14 cellular contexts compared by ENCODE assay signal in the genomic region with DNA sequence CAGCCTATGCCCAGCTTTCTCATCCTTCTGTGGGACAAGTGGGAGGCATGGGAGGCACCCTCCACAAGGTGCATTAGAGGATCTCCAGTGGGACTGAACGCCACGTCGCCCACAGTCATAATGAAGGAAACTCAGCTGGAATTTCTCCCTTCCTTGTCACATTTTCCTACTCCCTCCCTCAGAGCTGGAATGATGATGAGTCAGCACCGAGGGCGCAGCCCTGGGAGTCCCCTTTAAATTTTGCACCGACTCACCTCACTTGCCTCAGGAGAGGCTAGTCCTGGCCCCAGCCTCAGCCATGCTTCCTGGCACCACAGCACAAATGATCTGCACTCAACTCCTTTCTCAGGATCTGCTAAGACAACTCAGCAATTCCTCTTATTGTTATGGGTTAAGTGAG. TPM values are rescaled to one million over a fixed set of nuclear protein-coding genes. Genes with fewer than 3 reads are reported as not detected.
DNase-seq lines count a peak whose midpoint lies in the region; ATAC-seq and TF ChIP-seq lines count a peak whose summit lies in the region.
"Had no signal": no experiment of that assay in that cellular context is flagged by ENCODE, and none has a peak within 500 bp of the region (broad histone marks: within the 10 kb centered on the region; RNA-seq: fewer than 3 reads in every experiment).

No MANE protein-coding gene starts in this region.

- no peak for ATAC-seq in WTC11

- H3K27me3 Mint-ChIP-seq in H9 (ENCODE audit: low read depth) (peaks cover 13% of the 10 kb centered on the region), WTC11 (ENCODE audit: low read depth) (peaks cover 10% of the 10 kb centered on the region)

- no peak overlapping the region for H2BK120ac ChIP-seq in H9 (ENCODE audit: low read depth, low read length, poor library complexity, severe bottlenecking)

- H3K23ac ChIP-seq in H9 (ENCODE audit: insufficient read length, low read depth, low read length), result no peak overlapping the region

- H3K27ac Mint-ChIP-seq in H9 (peak overlapping the region in 2 of 3 experiments; percentile 13 to 70; a peak in 2 of 7 replicates), WTC11 (0 out of 2 replicates have a peak overlapping the region, but pooled peaks have one; percentile 11)
- H3K27ac Mint-ChIP-seq: nephron progenitor cell had no signal

- TF ChIP-seq CTCF in H9 (conservative IDR thresholded peaks at IDR 0.05) (no peak), WTC11 (IDR thresholded peaks at IDR 0.05) (no peak)

- no peak overlapping the region for H3K4me2 ChIP-seq in H9 (ENCODE audit: insufficient read depth, insufficient read length, low read length)

- no peak overlapping the region for H3K4ac ChIP-seq in H9 (ENCODE audit: low read depth, low read length)

- POLR2A ChIA-PET in WTC11 (lab: Charles Lee), result no interaction called here

- no peaks in the 10 kb centered on the region for H3K23me2 ChIP-seq in H9 (ENCODE audit: insufficient read length, low read depth, low read length, poor library complexity, severe bottlenecking)

- CTCF ChIA-PET in WTC11 (lab: Charles Lee), result interaction anchor here (1.4 to 3.1 kb wide), 2 partner anchors 38 to 228 kb away, joined by 6 to 33 read pairs; no protein-coding TSS in a partner anchor

- no peak overlapping the region for H2BK12ac ChIP-seq in H9 (ENCODE audit: insufficient read length, low read depth, low read length)

- H4K20me1 ChIP-seq in H9 (ENCODE audit: control insufficient read depth, insufficient read depth, insufficient read length), result no peaks in the 10 kb centered on the region

- H3K27ac ChIP-seq in H9 (ENCODE audit: insufficient read length, low read depth, low read length), result no peak overlapping the region

- no peaks in the 10 kb centered on the region for H3K79me1 ChIP-seq in H9 (ENCODE audit: insufficient read depth, low read depth, low read length, poor library complexity, severe bottlenecking)

- H3K18ac ChIP-seq in H9 (ENCODE audit: insufficient read length, low read depth, low read length), result no peak overlapping the region

- H3K27me3 ChIP-seq in H9 (ENCODE audit: insufficient read depth, low read length), result no peaks in the 10 kb centered on the region

- H3K9me3 Mint-ChIP-seq in H9 (no peaks in the 10 kb centered on the region), WTC11 (no peaks in the 10 kb centered on the region)
- H3K9me3 Mint-ChIP-seq: central memory CD8-positive, alpha-beta T cell; nephron progenitor cell had no signal

- no peak overlapping the region for H4K91ac ChIP-seq in H9 (ENCODE audit: insufficient read length, low read depth, low read length)

- DNase-seq in H9 (no peak), WTC11 (ENCODE audit: low spot score) (no peak), fibroblast of peridontal ligament (ENCODE audit: extremely low read depth) (peak; percentile 51), stromal cell of bone marrow (ENCODE audit: low read depth) (peak; percentile 45), UCSD-AML1 (lab: John Stamatoyannopoulos, UW; ENCODE audit: unreplicated experiment) (no peak), midbrain (lab: John Stamatoyannopoulos, UW) (no peak), Ammon's horn (ENCODE audit: low spot score) (no peak)
- DNase-seq: activated CD4-positive, alpha-beta T cell treated with anti-CD3 and anti-CD28 coated beads, Interleukin-2, amount 50 U/mL, for 48 hours; activated effector memory CD4-positive, alpha-beta T cell treated with Interleukin-2 at 50 U/mL for 16 hours; COR-L47; nephron progenitor cell had no signal

- H3K4me1 Mint-ChIP-seq in H9 (peaks cover 4 to 7% of the 10 kb centered on the region in 2 experiments), WTC11 (no peaks in the 10 kb centered on the region; the same call in 1 of the 2 replicates)
- H3K4me1 Mint-ChIP-seq: central memory CD8-positive, alpha-beta T cell had no signal

- no peak overlapping the region for H3K9ac ChIP-seq in H9 (ENCODE audit: extremely low read depth, insufficient read length, low read length)

- no peak overlapping the region for H4K8ac ChIP-seq in H9 (replicated peaks; ENCODE audit: insufficient read length, low read depth, low read length)

- no peak overlapping the region for H3T11ph ChIP-seq in H9 (ENCODE audit: low read length)

- no peak overlapping the region for H2BK5ac ChIP-seq in H9 (ENCODE audit: insufficient read length, low read length)

- no peaks in the 10 kb centered on the region for H3K36me3 Mint-ChIP-seq in H9 (ENCODE audit: insufficient read depth in 1 of 3, low read depth in 3 of 3)
- no peaks in the 10 kb centered on the region for H3K36me3 Mint-ChIP-seq in WTC11

- H2AFZ ChIP-seq in H9 (ENCODE audit: low read length), result no peak overlapping the region

- H3K14ac ChIP-seq in H9 (ENCODE audit: insufficient read depth, low read length), result no peak overlapping the region

- WGBS in H9 (ENCODE audit: extremely low coverage, insufficient read length, low lambda C conversion rate), result no CpG with 5 or more reads among the region's 6 CpGs

- no peak overlapping the region for H2AK5ac ChIP-seq in H9 (ENCODE audit: insufficient read length, low read length)

- H3K56ac ChIP-seq in H9 (ENCODE audit: insufficient read length, low read depth, low read length), result no peak overlapping the region

- no peak overlapping the region for H4K5ac ChIP-seq in H9 (ENCODE audit: insufficient read length, low read depth, low read length)

- H3K79me2 ChIP-seq in H9 (ENCODE audit: insufficient read depth, low read length), result no peaks in the 10 kb centered on the region

- H2BK20ac ChIP-seq in H9 (ENCODE audit: low read depth, low read length, poor library complexity, severe bottlenecking), result no peak overlapping the region

- no peaks in the 10 kb centered on the region for H3K4me1 ChIP-seq in H9 (ENCODE audit: insufficient read depth, low read length)

- no peaks in the 10 kb centered on the region for H3K9me3 ChIP-seq in H9 (ENCODE audit: control insufficient read depth, low read depth, low read length)

- no peak overlapping the region for H3K4me3 Mint-ChIP-seq in H9
- H3K4me3 Mint-ChIP-seq in WTC11, result no peak overlapping the region
- H3K4me3 Mint-ChIP-seq: central memory CD8-positive, alpha-beta T cell; nephron progenitor cell had no signal

- H2BK15ac ChIP-seq in H9 (ENCODE audit: low read depth, low read length), result no peak overlapping the region

TF ChIP-seq in WTC11, 78 proteins besides CTCF, POLR2A, EP300 and RAD21 (continues in another document):
- TF ChIP-seq, protein P1, sequence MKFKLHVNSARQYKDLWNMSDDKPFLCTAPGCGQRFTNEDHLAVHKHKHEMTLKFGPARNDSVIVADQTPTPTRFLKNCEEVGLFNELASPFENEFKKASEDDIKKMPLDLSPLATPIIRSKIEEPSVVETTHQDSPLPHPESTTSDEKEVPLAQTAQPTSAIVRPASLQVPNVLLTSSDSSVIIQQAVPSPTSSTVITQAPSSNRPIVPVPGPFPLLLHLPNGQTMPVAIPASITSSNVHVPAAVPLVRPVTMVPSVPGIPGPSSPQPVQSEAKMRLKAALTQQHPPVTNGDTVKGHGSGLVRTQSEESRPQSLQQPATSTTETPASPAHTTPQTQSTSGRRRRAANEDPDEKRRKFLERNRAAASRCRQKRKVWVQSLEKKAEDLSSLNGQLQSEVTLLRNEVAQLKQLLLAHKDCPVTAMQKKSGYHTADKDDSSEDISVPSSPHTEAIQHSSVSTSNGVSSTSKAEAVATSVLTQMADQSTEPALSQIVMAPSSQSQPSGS (CRISPR knock-in tag; IDR thresholded peaks at IDR 0.05; ENCODE audit: borderline replicate concordance, low read depth), result no peak
- TF ChIP-seq NFATC4 (CRISPR knock-in tag; IDR thresholded peaks at IDR 0.05), result no peak
- no peak for TF ChIP-seq ZNF263 (CRISPR knock-in tag; IDR thresholded peaks at IDR 0.05; ENCODE audit: low read depth)
- TF ChIP-seq ZNF232 (CRISPR knock-in tag; IDR thresholded peaks at IDR 0.05), result no peak
- TF ChIP-seq, protein P2, sequence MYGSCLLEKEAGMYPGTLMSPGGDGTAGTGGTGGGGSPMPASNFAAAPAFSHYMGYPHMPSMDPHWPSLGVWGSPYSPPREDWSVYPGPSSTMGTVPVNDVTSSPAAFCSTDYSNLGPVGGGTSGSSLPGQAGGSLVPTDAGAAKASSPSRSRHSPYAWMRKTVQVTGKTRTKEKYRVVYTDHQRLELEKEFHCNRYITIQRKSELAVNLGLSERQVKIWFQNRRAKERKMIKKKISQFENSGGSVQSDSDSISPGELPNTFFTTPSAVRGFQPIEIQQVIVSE (CRISPR knock-in tag; IDR thresholded peaks at IDR 0.05; ENCODE audit: borderline replicate concordance), result no peak
- TF ChIP-seq ZNF671 (CRISPR knock-in tag; IDR thresholded peaks at IDR 0.05), result no peak
- TF ChIP-seq, protein P3, sequence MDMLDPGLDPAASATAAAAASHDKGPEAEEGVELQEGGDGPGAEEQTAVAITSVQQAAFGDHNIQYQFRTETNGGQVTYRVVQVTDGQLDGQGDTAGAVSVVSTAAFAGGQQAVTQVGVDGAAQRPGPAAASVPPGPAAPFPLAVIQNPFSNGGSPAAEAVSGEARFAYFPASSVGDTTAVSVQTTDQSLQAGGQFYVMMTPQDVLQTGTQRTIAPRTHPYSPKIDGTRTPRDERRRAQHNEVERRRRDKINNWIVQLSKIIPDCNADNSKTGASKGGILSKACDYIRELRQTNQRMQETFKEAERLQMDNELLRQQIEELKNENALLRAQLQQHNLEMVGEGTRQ (CRISPR knock-in tag; IDR thresholded peaks at IDR 0.05), result no peak
- no peak for TF ChIP-seq JUN (CRISPR knock-in tag; IDR thresholded peaks at IDR 0.05)
- TF ChIP-seq JAZF1 (CRISPR knock-in tag; IDR thresholded peaks at IDR 0.05), result no peak
- TF ChIP-seq TEAD4 (CRISPR knock-in tag; IDR thresholded peaks at IDR 0.05), result no peak

RNA-seq across cellular contexts. Expression of a gene that starts 34.3 kb away (rescaled TPM):
- 0.15 TPM in 1 of 2 replicates, not detected in the other for total RNA-seq in H9 (2021)
- total RNA-seq in WTC11 (2021), result 0.14 to 0.24 TPM (median 0.14 TPM) in 3 replicates
- total RNA-seq: frontal cortex; T-helper 1 cell treated with Interleukin-12 subunit alpha and Interleukin-12 subunit beta and Interleukin-4 antibody, amounts not matched to agents 30 ng/mL and 1 ng/mL, for 36 hours had no signal

Comparison
In these comparisons a context has a peak if more than half of its experiments do, and no peak if none do; other contexts are left out.
1. DNase-seq: peak in fibroblast of peridontal ligament (single experiment) and stromal cell of bone marrow (single experiment); none in H9 (single experiment), WTC11 (single experiment), UCSD-AML1 (single experiment), midbrain (single experiment) and Ammon's horn (single experiment).